8 cellular contexts compared by ENCODE assay signal in genomic region chr14:22852940-22853767, GRCh38. TPM values are rescaled to one million over a fixed set of nuclear protein-coding genes. Genes with fewer than 3 reads are reported as not detected.
DNase-seq lines count a peak whose midpoint lies in the region; ATAC-seq and TF ChIP-seq lines count a peak whose summit lies in the region.

No MANE protein-coding gene starts in this region.

- H3K27me3 Mint-ChIP-seq in T-helper 17 cell = peaks cover 6% of the 10 kb centered on the region

- H3K4me1 ChIP-seq in HAP-1 = 0 out of 2 replicates have a peak, but pooled peaks cover 2% of the 10 kb centered on the region
- peaks cover 47% of the 10 kb centered on the region for H3K4me1 ChIP-seq in psoas muscle
- peaks cover 42% of the 10 kb centered on the region for H3K4me1 ChIP-seq in upper lobe of right lung

- H3K4me1 Mint-ChIP-seq in T-helper 17 cell = peaks cover 9% of the 10 kb centered on the region

- TF ChIP-seq CTCF in psoas muscle (IDR thresholded peaks at IDR 0.05) = peak; percentile 89
- peak; percentile 91 for TF ChIP-seq CTCF in upper lobe of right lung (IDR thresholded peaks at IDR 0.05)

- H3K36me3 ChIP-seq in HAP-1 (replicated peaks) = no peaks in the 10 kb centered on the region
- no peaks in the 10 kb centered on the region for H3K36me3 ChIP-seq in psoas muscle (ENCODE audit: insufficient read depth in 1 of 2, low read depth in 1 of 2)
- no peaks in the 10 kb centered on the region for H3K36me3 ChIP-seq in upper lobe of right lung

- 2 to 4% (median 3%) methylated on average over 19 to 20 of the region's 20 CpGs for WGBS in psoas muscle, 3 donors

- H3K36me3 Mint-ChIP-seq in T-helper 17 cell (ENCODE audit: low read depth) = peaks cover 3% of the 10 kb centered on the region

- H3K27ac ChIP-seq in psoas muscle (no peak overlapping the region), upper lobe of right lung (peak overlapping the region; percentile 24)

- intact Hi-C loops in left ventricle myocardium superior (cut with micrococcal nuclease) (loop anchor here (2.0 to 10.0 kb wide), 2 partner anchors 30 to 288 kb away; no protein-coding TSS in a partner anchor), psoas muscle (cut with DNase I) (loop anchor here (1.0 to 10.0 kb wide), 6 partner anchors 31 to 466 kb away; no protein-coding TSS in a partner anchor), upper lobe of right lung (cut with DNase I) (no loop called here)

- no peaks in the 10 kb centered on the region for H3K9me3 ChIP-seq in HAP-1
- H3K9me3 ChIP-seq in T-helper 17 cell (ENCODE audit: control insufficient read depth, low read length, poor library complexity, severe bottlenecking) = no peaks in the 10 kb centered on the region
- no peaks in the 10 kb centered on the region for H3K9me3 ChIP-seq in psoas muscle
- H3K9me3 ChIP-seq in upper lobe of right lung = no peaks in the 10 kb centered on the region

- peak overlapping the region; percentile 87 for H3K4me3 Mint-ChIP-seq in T-helper 17 cell

- peak; percentile 93 for ATAC-seq in T-helper 17 cell
- peak; percentile 58 for ATAC-seq in left ventricle myocardium superior
- peak; percentile 70 to 81 (median 73) for ATAC-seq in psoas muscle
- ATAC-seq in upper lobe of right lung = peak; percentile 94

- H3K4me3 ChIP-seq in HAP-1 (peak overlapping the region; percentile 30), psoas muscle (peak overlapping the region; percentile 68), upper lobe of right lung (peak overlapping the region; percentile 53)

- peak; percentile 84 for DNase-seq in EH (ENCODE audit: low read depth)
- DNase-seq in HAP-1 (ENCODE audit: low spot score in 2 of 2) = peak; percentile 58 to 95
- DNase-seq in NCI-H1105 treated with DMSO at 0.1 percent for 48 hours (lab: John Stamatoyannopoulos, UW) = peak; percentile 79
- peak; percentile 76 to 94 (median 79) for DNase-seq in T-helper 17 cell
- DNase-seq in amniotic stem cell (lab: John Stamatoyannopoulos, UW) = peak; percentile 62
- peak; percentile 94 for DNase-seq in left ventricle myocardium superior
- peak; percentile 88 to 93 for DNase-seq in psoas muscle
- DNase-seq in upper lobe of right lung = peak; percentile 94

- H3K27ac Mint-ChIP-seq in T-helper 17 cell = peak overlapping the region; percentile 39

- no peaks in the 10 kb centered on the region for H3K27me3 ChIP-seq in HAP-1 (ENCODE audit: low read depth)
- H3K27me3 ChIP-seq in psoas muscle (ENCODE audit: insufficient read depth in 3 of 3, low read length in 2 of 3) = no peaks in the 10 kb centered on the region
- H3K27me3 ChIP-seq in upper lobe of right lung = no peaks in the 10 kb centered on the region

- in situ Hi-C loops in HAP-1 (cut with MboI; ENCODE audit: low sequenced_read_pairs) = loop anchor here (25.0 kb wide), 1 partner anchor 466 kb away; no protein-coding TSS in a partner anchor

RNA-seq across cellular contexts. Expression of gene MMP14, which starts 16.8 kb away (rescaled TPM):
- total RNA-seq in T-helper 17 cell (1 to 10 TPM in 1 of 2 donors, under 1 TPM in 1; 0.85 to 1.0 TPM), left ventricle myocardium superior (19.9 TPM), psoas muscle (10 to 100 TPM in 3 of 4 donors, 1 to 10 TPM in 1; 9.6 to 18.5 (median 14.7) TPM), upper lobe of right lung (149 TPM)
- 10 to 100 TPM in 2 of 3 donors, 1 to 10 TPM in 1; 7.6 to 15.1 (median 10.0) TPM for polyA plus RNA-seq in psoas muscle

RNA-seq across cellular contexts. Expression of gene LRP10, which starts 18.4 kb away (rescaled TPM):
- total RNA-seq in T-helper 17 cell = 10 to 100 TPM; 76.9 to 84.5 TPM
- 61.9 TPM for total RNA-seq in left ventricle myocardium superior
- 10 to 100 TPM; 30.9 to 50.6 (median 40.6) TPM for total RNA-seq in psoas muscle
- 10 to 100 TPM; 18.1 to 42.7 (median 25.1) TPM for polyA plus RNA-seq in psoas muscle
- 142 TPM for total RNA-seq in upper lobe of right lung

RNA-seq across cellular contexts. Expression of gene MRPL52, which starts 23.5 kb away (rescaled TPM):
- total RNA-seq in T-helper 17 cell (10 to 100 TPM; 36.2 to 44.6 TPM), left ventricle myocardium superior (113 TPM), psoas muscle (10 to 100 TPM; 79.1 to 91.2 (median 84.9) TPM), upper lobe of right lung (58.4 TPM)
- 100 to 1,000 TPM in 2 of 3 donors, 10 to 100 TPM in 1; 92.0 to 246 (median 102) TPM for polyA plus RNA-seq in psoas muscle

RNA-seq across cellular contexts. Expression of gene REM2, which starts 29.9 kb away (rescaled TPM):
- total RNA-seq in T-helper 17 cell (1 to 10 TPM; 7.2 to 8.7 TPM), left ventricle myocardium superior (not detected), psoas muscle (under 1 TPM in 2 of 4 donors, not detected in 2; 0.21 to 0.34 TPM), upper lobe of right lung (0.41 TPM)
- under 1 TPM; 0.05 to 0.18 (median 0.10) TPM for polyA plus RNA-seq in psoas muscle

RNA-seq across cellular contexts. Expression of gene SLC7A7, which starts 37.9 kb away (rescaled TPM):
- total RNA-seq in T-helper 17 cell (1 to 10 TPM in 1 of 2 donors, under 1 TPM in 1; 0.55 to 3.1 TPM), left ventricle myocardium superior (4.7 TPM), psoas muscle (1 to 10 TPM; 1.3 to 2.6 (median 2.0) TPM), upper lobe of right lung (84.4 TPM)
- polyA plus RNA-seq in psoas muscle = 1 to 10 TPM in 1 of 3 donors, under 1 TPM in 2; 0.93 to 2.6 (median 0.97) TPM

Comparison
In these comparisons a context has a peak if more than half of its experiments do, and no peak if none do; other contexts are left out.
1. RNA of gene MMP14, which starts 16.8 kb away (total RNA-seq): 149 TPM in upper lobe of right lung (single experiment), 19.9 TPM in left ventricle myocardium superior (single experiment) and 9.6 to 18.5 TPM in psoas muscle; 0.85 to 1.0 TPM in T-helper 17 cell; every median in the first group is over 4 times any median in the second.
2. Peak in every context shown above with its lines, with median percentiles within 50 percentile points of each other: DNase-seq, H3K4me3 ChIP-seq and ATAC-seq.